22 cellular contexts compared by ENCODE assay signal in the genomic region with DNA sequence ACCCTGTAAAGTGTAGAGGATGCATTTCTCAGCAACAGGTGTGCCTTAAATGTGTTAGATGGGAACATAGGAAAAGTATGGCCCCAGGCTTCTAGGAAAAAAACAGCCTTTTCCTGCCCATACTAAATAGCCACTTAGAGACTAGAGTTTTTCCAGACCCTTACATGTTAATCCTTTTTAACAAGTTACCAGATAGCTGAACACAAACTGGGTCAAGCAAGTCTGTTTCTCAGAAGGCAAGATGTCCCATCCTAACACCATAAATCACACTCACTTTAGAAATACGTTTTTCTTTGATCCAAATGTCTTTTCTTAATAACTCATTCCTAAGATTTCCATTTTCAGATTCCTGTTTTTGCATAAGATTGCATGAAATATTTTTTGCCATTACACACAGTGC.
"Had no signal": no experiment of that assay in that cellular context is flagged by ENCODE, and none has a peak within 500 bp of the region (broad histone marks: within the 10 kb centered on the region; RNA-seq: fewer than 3 reads in every experiment).

No MANE protein-coding gene starts in this region.

- H3K27me3 ChIP-seq: adrenal gland, neural progenitor cell, sigmoid colon, uterus had no signal

- H3K9me3 Mint-ChIP-seq: activated CD4-positive, alpha-beta T cell treated with anti-CD3 and anti-CD28 coated beads, Interleukin-2, amount 10 ng/mL, durations not matched to agents 24 days and 14 days; activated naive CD4-positive, alpha-beta T cell treated with anti-CD3 and anti-CD28 coated beads, Interleukin-2, amount 50 U/mL, for 72 hours; activated T-helper 1 cell treated with anti-CD3 and anti-CD28 coated beads, Interleukin-12 subunit alpha, Interleukin-12 subunit beta, Interleukin-2, Interleukin-4 antibody, amounts not matched to agents 30 ng/mL and 10 ng/mL and 1 ng/mL, durations not matched to agents 14 hours and 24 hours and 36 hours; mesothelial cell of epicardium; naive thymus-derived CD8-positive, alpha-beta T cell; neural progenitor cell had no signal

- H2AFZ ChIP-seq: neural progenitor cell had no signal

- DNase-seq: activated CD4-positive, alpha-beta T cell treated with anti-CD3 and anti-CD28 coated beads, Interleukin-2, amount 10 ng/mL, durations not matched to agents 24 days and 14 days; activated CD8-positive, alpha-beta T cell treated with anti-CD3 and anti-CD28 coated beads, Interleukin-2, amount 10 ng/mL, durations not matched to agents 7 days and 5 days; activated gamma-delta T cell treated with Interleukin-2 at 50 U/mL for 16 hours; adrenal gland; cerebellar nuclear complex; cortex of kidney; foreskin fibroblast; lower lobe of right lung; naive thymus-derived CD8-positive, alpha-beta T cell; retina; sigmoid colon; stimulated activated CD4-positive, alpha-beta T cell treated with anti-CD3 and anti-CD28 coated beads, Interleukin-4, amount 100 ng/mL, for 24 hours; stimulated activated naive CD8-positive, alpha-beta T cell treated with anti-CD3 and anti-CD28 coated beads, Interleukin-15, Interleukin-2, amounts not matched to agents 100 U/mL and 50 U/mL, for 24 hours; trophoblast cell; uterus had no signal

- H3K4me1 Mint-ChIP-seq: neural progenitor cell had no signal

- H3K4me2 ChIP-seq: neural progenitor cell had no signal

- H3K9me3 ChIP-seq: adrenal gland, lower lobe of right lung, sigmoid colon, uterus had no signal

- FAIRE-seq: bronchial epithelial cell had no signal

- H3K27me3 Mint-ChIP-seq: activated CD4-positive, alpha-beta T cell treated with anti-CD3 and anti-CD28 coated beads, Interleukin-2, amount 10 ng/mL, durations not matched to agents 24 days and 14 days; naive thymus-derived CD8-positive, alpha-beta T cell had no signal

- H3K36me3 ChIP-seq: adrenal gland, lower lobe of right lung, neural progenitor cell, sigmoid colon, uterus had no signal

- H3K27ac Mint-ChIP-seq: activated CD4-positive, alpha-beta T cell treated with anti-CD3 and anti-CD28 coated beads, Interleukin-2, amount 10 ng/mL, durations not matched to agents 24 days and 14 days; activated CD8-positive, alpha-beta T cell treated with anti-CD3 and anti-CD28 coated beads, Interleukin-2, amount 10 ng/mL, durations not matched to agents 7 days and 5 days; activated naive CD4-positive, alpha-beta T cell treated with anti-CD3 and anti-CD28 coated beads, Interleukin-2, amount 50 U/mL, for 72 hours; activated T-helper 1 cell treated with anti-CD3 and anti-CD28 coated beads, Interleukin-12 subunit alpha, Interleukin-12 subunit beta, Interleukin-2, Interleukin-4 antibody, amounts not matched to agents 30 ng/mL and 10 ng/mL and 1 ng/mL, durations not matched to agents 14 hours and 24 hours and 36 hours; mesothelial cell of epicardium; naive thymus-derived CD8-positive, alpha-beta T cell; neural progenitor cell had no signal

- ATAC-seq: activated CD4-positive, CD25-positive, alpha-beta regulatory T cell treated with anti-CD3 and anti-CD28 coated beads, Interleukin-2, amount 50 U/mL, for 24 hours; activated CD8-positive, alpha-beta T cell treated with anti-CD3 and anti-CD28 coated beads, Interleukin-2, amount 10 ng/mL, durations not matched to agents 7 days and 5 days; activated naive CD4-positive, alpha-beta T cell treated with anti-CD3 and anti-CD28 coated beads, Interleukin-2, amount 50 U/mL, for 72 hours; lower lobe of right lung; naive thymus-derived CD8-positive, alpha-beta T cell; stimulated activated naive CD8-positive, alpha-beta T cell treated with anti-CD3 and anti-CD28 coated beads, Interleukin-15, Interleukin-2, amounts not matched to agents 100 U/mL and 50 U/mL, for 24 hours had no signal

- H3K27ac ChIP-seq: adrenal gland, lower lobe of right lung, neural progenitor cell, sigmoid colon, uterus, VCaP had no signal

- H3K36me3 Mint-ChIP-seq: activated naive CD4-positive, alpha-beta T cell treated with anti-CD3 and anti-CD28 coated beads, Interleukin-2, amount 50 U/mL, for 72 hours; mesothelial cell of epicardium; neural progenitor cell had no signal

- H3K4me3 ChIP-seq: adrenal gland, lower lobe of right lung, neural progenitor cell, sigmoid colon, uterus had no signal

- H3K9ac ChIP-seq: neural progenitor cell had no signal

- H3K4me3 Mint-ChIP-seq: activated CD4-positive, alpha-beta T cell treated with anti-CD3 and anti-CD28 coated beads, Interleukin-2, amount 10 ng/mL, durations not matched to agents 24 days and 14 days; activated CD8-positive, alpha-beta T cell treated with anti-CD3 and anti-CD28 coated beads, Interleukin-2, amount 10 ng/mL, durations not matched to agents 7 days and 5 days; activated T-helper 1 cell treated with anti-CD3 and anti-CD28 coated beads, Interleukin-12 subunit alpha, Interleukin-12 subunit beta, Interleukin-2, Interleukin-4 antibody, amounts not matched to agents 30 ng/mL and 10 ng/mL and 1 ng/mL, durations not matched to agents 14 hours and 24 hours and 36 hours; mesothelial cell of epicardium; naive thymus-derived CD8-positive, alpha-beta T cell; neural progenitor cell had no signal

- H3K4me1 ChIP-seq: adrenal gland, neural progenitor cell, uterus had no signal
